In the genomic region with DNA sequence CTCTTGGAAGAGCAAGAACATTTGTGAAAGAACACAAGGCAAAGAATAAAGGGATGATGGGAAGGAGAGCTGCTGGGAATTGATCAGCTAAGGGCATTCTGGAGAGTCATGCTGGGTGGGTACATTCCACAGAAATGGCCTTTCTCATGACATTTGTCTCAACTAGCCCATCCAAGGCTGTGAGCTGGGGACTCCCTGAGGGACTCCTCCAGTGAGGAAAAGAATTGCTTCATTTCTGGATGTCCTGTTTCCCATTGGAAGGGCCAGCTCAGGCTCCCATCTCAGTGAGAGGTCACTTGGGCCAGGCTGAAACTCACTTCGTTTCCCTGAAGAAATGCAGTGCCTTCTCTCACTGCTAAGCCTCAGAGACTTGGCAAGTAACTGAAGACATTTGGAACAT, we compare ENCODE assay signal across 25 cellular contexts.
DNase-seq lines count a peak whose midpoint lies in the region; ATAC-seq and TF ChIP-seq lines count a peak whose summit lies in the region.
"Had no signal": no experiment of that assay in that cellular context is flagged by ENCODE, and none has a peak within 500 bp of the region (broad histone marks: within the 10 kb centered on the region; RNA-seq: fewer than 3 reads in every experiment).

No MANE protein-coding gene starts in this region.

- peaks cover 0 to 29% (median 16%) of the 10 kb centered on the region in 12 donors for H3K4me1 ChIP-seq in heart left ventricle
- H3K4me1 ChIP-seq in vagina: no peaks in the 10 kb centered on the region
- H3K4me1 ChIP-seq: foreskin keratinocyte had no signal

- H3K36me3 Mint-ChIP-seq in activated naive CD8-positive, alpha-beta T cell: peaks cover 8% of the 10 kb centered on the region
- H3K36me3 Mint-ChIP-seq in activated naive CD8-positive, alpha-beta T cell treated with anti-CD3 and anti-CD28 coated beads for 36 hours: peaks cover 14% of the 10 kb centered on the region

- H3K27ac ChIP-seq in heart left ventricle (peak overlapping the region in 9 of 12 donors; percentile 19 to 91 (median 75)), vagina (peak overlapping the region; percentile 69)
- H3K27ac ChIP-seq: 22Rv1, foreskin keratinocyte, VCaP had no signal

- peaks cover 83% of the 10 kb centered on the region for H3K4me1 Mint-ChIP-seq in activated naive CD8-positive, alpha-beta T cell (ENCODE audit: low read depth)
- H3K4me1 Mint-ChIP-seq in activated naive CD8-positive, alpha-beta T cell treated with anti-CD3 and anti-CD28 coated beads for 36 hours: peaks cover 68% of the 10 kb centered on the region

- TF ChIP-seq POLR2A in heart left ventricle (IDR thresholded peaks at IDR 0.05) (no peak), vagina (IDR thresholded peaks at IDR 0.05) (no peak)

- no peaks in the 10 kb centered on the region for H3K36me3 ChIP-seq in heart left ventricle
- H3K36me3 ChIP-seq in vagina: no peaks in the 10 kb centered on the region

- H3K27me3 Mint-ChIP-seq in activated naive CD8-positive, alpha-beta T cell: no peaks in the 10 kb centered on the region
- H3K27me3 Mint-ChIP-seq in activated naive CD8-positive, alpha-beta T cell treated with anti-CD3 and anti-CD28 coated beads for 36 hours: no peaks in the 10 kb centered on the region
- H3K27me3 Mint-ChIP-seq: activated CD4-positive, alpha-beta T cell treated with anti-CD3 and anti-CD28 coated beads, Interleukin-2, amount 10 ng/mL, durations not matched to agents 24 days and 14 days; activated naive CD4-positive, alpha-beta T cell treated with anti-CD3 and anti-CD28 coated beads, Interleukin-2, amount 10 ng/mL, durations not matched to agents 7 days and 5 days had no signal

- peaks cover 9% of the 10 kb centered on the region for H3K9me3 Mint-ChIP-seq in activated naive CD8-positive, alpha-beta T cell (ENCODE audit: low read depth)
- peaks cover 18% of the 10 kb centered on the region for H3K9me3 Mint-ChIP-seq in activated naive CD8-positive, alpha-beta T cell treated with anti-CD3 and anti-CD28 coated beads for 36 hours

- H3K4me3 ChIP-seq in heart left ventricle (no peak overlapping the region), vagina (no peak overlapping the region)

- TF ChIP-seq CTCF in heart left ventricle (IDR thresholded peaks at IDR 0.05) (no peak), vagina (IDR thresholded peaks at IDR 0.05) (no peak)

- H3K4me3 Mint-ChIP-seq in activated naive CD8-positive, alpha-beta T cell: no peak overlapping the region
- no peak overlapping the region for H3K4me3 Mint-ChIP-seq in activated naive CD8-positive, alpha-beta T cell treated with anti-CD3 and anti-CD28 coated beads for 36 hours
- H3K4me3 Mint-ChIP-seq: activated CD4-positive, alpha-beta T cell treated with anti-CD3 and anti-CD28 coated beads, Interleukin-2, amount 10 ng/mL, durations not matched to agents 24 days and 14 days; activated CD8-positive, alpha-beta memory T cell treated with anti-CD3 and anti-CD28 coated beads, Interleukin-2, amount 10 ng/mL, durations not matched to agents 7 days and 5 days; activated naive CD4-positive, alpha-beta T cell treated with anti-CD3 and anti-CD28 coated beads, Interleukin-2, amount 10 ng/mL, durations not matched to agents 7 days and 5 days; HFFc6 had no signal

- H3K27ac Mint-ChIP-seq in activated naive CD8-positive, alpha-beta T cell: peak overlapping the region; percentile 84
- no peak overlapping the region for H3K27ac Mint-ChIP-seq in activated naive CD8-positive, alpha-beta T cell treated with anti-CD3 and anti-CD28 coated beads for 36 hours
- H3K27ac Mint-ChIP-seq: activated CD4-positive, alpha-beta T cell treated with anti-CD3 and anti-CD28 coated beads, Interleukin-2, amount 10 ng/mL, durations not matched to agents 24 days and 14 days; activated CD8-positive, alpha-beta memory T cell treated with anti-CD3 and anti-CD28 coated beads, Interleukin-2, amount 10 ng/mL, durations not matched to agents 7 days and 5 days; activated naive CD4-positive, alpha-beta T cell treated with anti-CD3 and anti-CD28 coated beads, Interleukin-2, amount 10 ng/mL, durations not matched to agents 7 days and 5 days had no signal

- H3K9me3 ChIP-seq in heart left ventricle: no peaks in the 10 kb centered on the region
- no peaks in the 10 kb centered on the region for H3K9me3 ChIP-seq in vagina
- H3K9me3 ChIP-seq: SK-N-SH had no signal

- H3K27me3 ChIP-seq in heart left ventricle (no peaks in the 10 kb centered on the region), vagina (no peaks in the 10 kb centered on the region)
- H3K27me3 ChIP-seq: foreskin keratinocyte had no signal

- ATAC-seq in heart left ventricle: peak in 3 of 4 donors; percentile 25 to 33 (median 27)
- ATAC-seq in sciatic nerve: peak; percentile 30
- ATAC-seq in GM18858 (IDR thresholded peaks at IDR 0.05; ENCODE audit: unreplicated experiment): no peak
- ATAC-seq: activated CD8-positive, alpha-beta memory T cell treated with anti-CD3 and anti-CD28 coated beads, Interleukin-2, amount 10 ng/mL, durations not matched to agents 7 days and 5 days; foreskin keratinocyte had no signal

- intact Hi-C loops in heart left ventricle (cut with DNase I): loop anchor here in 5 of 10 donors (5.0 to 10.0 kb wide), 4 partner anchors 119 to 139 kb away; no protein-coding TSS in a partner anchor
- intact Hi-C loops in sciatic nerve (cut with DNase I): no loop called here
- intact Hi-C loops in vagina (cut with DNase I): no loop called here

- no peak for DNase-seq in activated naive CD8-positive, alpha-beta T cell treated with anti-CD3 and anti-CD28 coated beads for 36 hours
- DNase-seq in heart left ventricle (peak in 4 of 5 donors; percentile 24 to 51 (median 38)), sciatic nerve (ENCODE audit: low spot score) (no peak), vagina (ENCODE audit: extremely low spot score in 2 of 2) (no peak), NCI-H128 (lab: John Stamatoyannopoulos, UW; ENCODE audit: unreplicated experiment) (no peak)
- no peak for DNase-seq in activated naive CD4-positive, alpha-beta T cell treated with anti-CD3 and anti-CD28 coated beads, Interleukin-2, amount 50 U/mL, for 16 hours
- DNase-seq: activated CD4-positive, alpha-beta T cell treated with anti-CD3 and anti-CD28 coated beads, Interleukin-2, amount 10 ng/mL, durations not matched to agents 24 days and 14 days; activated CD8-positive, alpha-beta memory T cell treated with anti-CD3 and anti-CD28 coated beads, Interleukin-2, amount 10 ng/mL, durations not matched to agents 7 days and 5 days; activated naive CD4-positive, alpha-beta T cell treated with anti-CD3 and anti-CD28 coated beads, Interleukin-2, amount 10 ng/mL, durations not matched to agents 7 days and 5 days; DMS153; effector CD8-positive, alpha-beta T cell; erythroblast; foreskin keratinocyte; HFFc6; hypothalamus; NCI-H1105 treated with DMSO at 0.1 percent for 48 hours; NCI-H2029 treated with DMSO at 0.1 percent for 48 hours; NCI-H774; posterior cingulate gyrus; RPMI8226; SK-N-SH had no signal

- WGBS in heart left ventricle, 4 donors: 40 to 85% (median 68%) methylated on average over 1 of the region's 1 CpG

Comparison
In these comparisons a context has a peak if more than half of its experiments do, and no peak if none do; other contexts are left out.
1. DNase-seq: peak in heart left ventricle (4 of 5); none in activated naive CD8-positive, alpha-beta T cell treated with anti-CD3 and anti-CD28 coated beads for 36 hours (single experiment), sciatic nerve (single experiment), vagina (0 of 2), NCI-H128 (single experiment) and activated naive CD4-positive, alpha-beta T cell treated with anti-CD3 and anti-CD28 coated beads, Interleukin-2, amount 50 U/mL, for 16 hours (single experiment).